In the genomic region with DNA sequence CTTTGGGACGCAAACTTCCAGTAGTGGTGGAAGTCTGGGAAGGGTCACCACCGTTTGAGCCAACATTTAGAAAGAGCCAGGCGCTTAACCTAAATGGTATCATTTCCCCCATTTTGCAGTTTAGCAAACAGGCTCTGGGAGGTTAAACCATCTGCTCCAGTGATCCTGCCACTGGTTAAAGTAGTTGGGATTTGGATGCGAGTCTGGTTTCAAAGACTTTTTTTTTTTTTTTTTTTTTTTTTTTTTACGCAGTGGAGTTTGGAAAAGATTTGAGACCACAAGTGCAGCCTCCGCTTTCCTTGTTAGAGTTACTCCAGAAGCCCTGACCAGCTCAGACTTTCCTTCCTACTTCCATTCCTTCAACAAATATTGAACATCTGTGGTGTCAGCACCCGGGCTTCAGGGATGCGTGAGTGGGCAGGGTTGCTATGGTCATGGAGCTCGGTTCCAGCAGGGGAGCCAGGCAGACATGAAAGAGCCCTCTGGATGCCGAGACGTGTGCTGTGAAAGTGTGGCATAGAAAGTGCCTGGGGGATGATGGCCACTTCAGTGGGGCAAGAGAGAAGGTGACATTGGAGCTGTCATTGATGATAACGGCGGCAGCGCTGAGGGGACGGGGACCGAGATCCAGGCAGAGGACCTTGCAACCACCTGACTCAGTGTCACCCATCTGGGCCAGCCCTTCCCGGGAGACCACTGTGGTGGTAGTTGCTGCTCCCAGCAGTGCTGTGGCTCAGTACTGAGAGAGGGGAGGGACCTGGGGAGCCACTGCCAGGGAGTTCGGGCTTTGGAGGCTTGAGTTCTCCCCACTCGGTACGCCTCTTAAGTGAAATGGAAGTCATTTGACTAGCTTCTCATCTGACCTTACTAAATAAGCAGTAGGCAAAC, we compare ENCODE assay signal across 8 cellular contexts. TPM values are rescaled to one million over a fixed set of nuclear protein-coding genes. Genes with fewer than 3 reads are reported as not detected.
A peak's percentile ranks its signal among the peaks of the same experiment; 100 is the strongest.
DNase-seq lines count a peak whose midpoint lies in the region; ATAC-seq and TF ChIP-seq lines count a peak whose summit lies in the region.

No MANE protein-coding gene starts in this region.

- DNase-seq in T-helper 1 cell (no peak), NCI-H146 treated with DMSO at 0.1 percent for 48 hours (lab: John Stamatoyannopoulos, UW; ENCODE audit: unreplicated experiment) (peak; percentile 5), ascending aorta (ENCODE audit: low spot score in 2 of 2) (no peak), NCI-H2081 (lab: John Stamatoyannopoulos, UW) (no peak)

- H3K9me3 ChIP-seq in ascending aorta: no peaks in the 10 kb centered on the region
- no peaks in the 10 kb centered on the region for H3K9me3 ChIP-seq in iPS-18c (ENCODE audit: control insufficient read depth, insufficient read depth, low read length)
- H3K9me3 ChIP-seq in skeletal muscle satellite cell (replicated peaks; ENCODE audit: low read length): no peaks in the 10 kb centered on the region

- H3K36me3 ChIP-seq in ascending aorta (no peaks in the 10 kb centered on the region), skeletal muscle satellite cell (ENCODE audit: insufficient read depth, low read length) (no peaks in the 10 kb centered on the region)

- ATAC-seq in GM18511 (IDR thresholded peaks at IDR 0.05; ENCODE audit: unreplicated experiment): no peak

- H3K4me1 ChIP-seq in ascending aorta: peaks cover under 1 to 11% of the 10 kb centered on the region in 2 donors
- H3K4me1 ChIP-seq in skeletal muscle satellite cell (ENCODE audit: control insufficient read depth, insufficient read depth, low read length): peaks cover 14% of the 10 kb centered on the region

- peak overlapping the region; percentile 90 for H3K4me2 ChIP-seq in skeletal muscle satellite cell (ENCODE audit: low read length)

- peak overlapping the region; percentile 94 to 98 for H3K27ac ChIP-seq in ascending aorta

- intact Hi-C loops in ascending aorta (cut with DNase I): loop anchor here (1.0 to 5.0 kb wide), 4 partner anchors 22 to 976 kb away; no protein-coding TSS in a partner anchor

- peaks cover 5% of the 10 kb centered on the region for H3K36me3 Mint-ChIP-seq in T-helper 1 cell treated with Interleukin-12 subunit alpha and Interleukin-12 subunit beta and Interleukin-4 antibody, amounts not matched to agents 30 μg/mL and 1 μg/mL, for 36 hours (ENCODE audit: low read depth)

- H3K9ac ChIP-seq in skeletal muscle satellite cell (ENCODE audit: low read depth, low read length): peak overlapping the region; percentile 90

- H3K4me3 ChIP-seq in ascending aorta (peak overlapping the region; percentile 65 to 96), iPS-18c (ENCODE audit: insufficient read depth, low read depth, low read length) (peak overlapping the region; percentile 84), skeletal muscle satellite cell (ENCODE audit: low read length) (peak overlapping the region; percentile 91)

- H3K9me3 Mint-ChIP-seq in T-helper 1 cell treated with Interleukin-12 subunit alpha and Interleukin-12 subunit beta and Interleukin-4 antibody, amounts not matched to agents 30 μg/mL and 1 μg/mL, for 36 hours: no peaks in the 10 kb centered on the region

- H3K4me3 Mint-ChIP-seq in T-helper 1 cell treated with Interleukin-12 subunit alpha and Interleukin-12 subunit beta and Interleukin-4 antibody, amounts not matched to agents 30 μg/mL and 1 μg/mL, for 36 hours: peak overlapping the region; percentile 89

- peaks cover 35% of the 10 kb centered on the region for H3K27me3 Mint-ChIP-seq in T-helper 1 cell treated with Interleukin-12 subunit alpha and Interleukin-12 subunit beta and Interleukin-4 antibody, amounts not matched to agents 30 μg/mL and 1 μg/mL, for 36 hours (ENCODE audit: low read depth)

- TF ChIP-seq CTCF in ascending aorta (IDR thresholded peaks at IDR 0.05): peak in 1 of 3 experiments; percentile 11

- peak overlapping the region; percentile 95 for H3K27ac Mint-ChIP-seq in T-helper 1 cell treated with Interleukin-12 subunit alpha and Interleukin-12 subunit beta and Interleukin-4 antibody, amounts not matched to agents 30 μg/mL and 1 μg/mL, for 36 hours

- H3K4me1 Mint-ChIP-seq in T-helper 1 cell treated with Interleukin-12 subunit alpha and Interleukin-12 subunit beta and Interleukin-4 antibody, amounts not matched to agents 30 μg/mL and 1 μg/mL, for 36 hours (ENCODE audit: low read depth): peaks cover 29% of the 10 kb centered on the region

- H3K27me3 ChIP-seq in ascending aorta: no peaks in the 10 kb centered on the region
- peaks cover 6% of the 10 kb centered on the region for H3K27me3 ChIP-seq in skeletal muscle satellite cell (ENCODE audit: control insufficient read depth, insufficient read depth, low read length)

RNA-seq across cellular contexts. Expression of gene RNU6-1, which starts 1.1 kb away (rescaled TPM):
- total RNA-seq in ascending aorta: not detected
- not detected in 2 replicates for total RNA-seq in skeletal muscle satellite cell (2012; rRNA removed)

RNA-seq across cellular contexts. Expression of gene SKOR1, which starts 15.7 kb away (rescaled TPM):
- not detected for total RNA-seq in ascending aorta
- total RNA-seq in skeletal muscle satellite cell (2012; rRNA removed): under 0.01 TPM in 1 of 2 replicates, not detected in the other
